8 cellular contexts compared by ENCODE assay signal in the genomic region with DNA sequence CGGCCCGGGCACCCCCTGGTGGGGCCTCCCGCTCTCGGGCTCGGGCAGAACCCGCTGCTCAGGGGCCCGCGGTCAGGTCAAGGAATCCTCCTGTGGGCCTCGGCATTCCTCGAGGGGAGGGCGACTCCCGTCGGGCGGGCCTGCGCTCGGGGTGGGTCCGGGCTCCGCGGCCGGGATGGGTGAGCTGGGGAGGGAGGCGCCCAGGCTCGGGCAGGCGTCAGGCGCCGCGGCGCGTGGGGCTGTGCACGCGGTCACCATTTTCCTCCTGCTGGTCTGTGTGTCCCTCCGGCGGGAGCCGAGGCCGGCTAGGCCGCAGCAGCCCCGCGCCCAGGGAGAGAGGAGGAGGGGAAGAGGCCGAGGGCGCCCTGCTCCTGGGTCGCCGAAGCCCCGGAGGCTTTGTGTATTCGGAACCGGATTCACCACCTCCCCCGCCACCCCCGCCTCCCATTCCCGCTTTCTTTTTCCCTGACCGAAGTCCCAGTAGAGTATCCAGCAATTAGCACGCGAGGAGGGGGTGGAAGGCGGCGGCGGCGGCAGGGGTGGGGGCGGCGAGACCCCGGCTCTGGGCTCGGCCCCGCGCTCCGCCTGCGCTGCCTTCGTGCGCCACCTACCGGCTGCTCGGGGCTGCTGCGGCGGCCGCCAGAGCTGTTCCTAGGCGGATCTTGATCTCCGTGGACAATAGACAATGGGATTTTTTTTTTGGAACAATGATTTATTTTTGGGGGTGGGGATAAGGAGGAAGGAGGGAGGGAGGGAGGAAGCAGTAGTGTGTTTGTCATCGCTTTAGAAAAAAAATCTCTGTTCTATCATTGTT.
A peak's percentile ranks its signal among the peaks of the same experiment; 100 is the strongest.
DNase-seq lines count a peak whose midpoint lies in the region; ATAC-seq and TF ChIP-seq lines count a peak whose summit lies in the region.

No MANE protein-coding gene starts in this region.

- peaks cover 71% of the 10 kb centered on the region for H3K4me1 Mint-ChIP-seq in activated T-cell treated with anti-CD3 and anti-CD28 coated beads, Interleukin-2, amount 50 U/mL, for 72 hours (ENCODE audit: low read depth)
- peaks cover 7% of the 10 kb centered on the region for H3K4me1 Mint-ChIP-seq in stimulated activated memory B cell treated with anti-CD40 and anti-IgM and Interleukin-4, amounts not matched to agents 10 μg/mL and 1 μg/mL and 100 μg/mL, for 72 hours

- no peak for TF ChIP-seq POLR2A in esophagus muscularis mucosa (IDR thresholded peaks at IDR 0.05; ENCODE audit: low read depth)

- CTCF ChIA-PET in AG04450 (lab: Charles Lee): interaction anchor here (0.5 to 4.1 kb wide), 30 partner anchors 11 to 842 kb away, joined by 3 to 24 read pairs (median 4); a partner anchor contains a TSS

- POLR2A ChIA-PET in AG04450 (lab: Yijun Ruan, JAX): interaction anchor here (0.6 to 2.9 kb wide), 6 partner anchors 15 to 155 kb away, joined by 3 to 13 read pairs (median 5); a partner anchor contains a TSS

- no peaks in the 10 kb centered on the region for H3K79me2 ChIP-seq in OCI-LY3 (ENCODE audit: low read length)

- peaks cover 27% of the 10 kb centered on the region for H3K27me3 Mint-ChIP-seq in activated T-cell treated with anti-CD3 and anti-CD28 coated beads, Interleukin-2, amount 50 U/mL, for 72 hours (ENCODE audit: low read depth)
- peaks cover 35% of the 10 kb centered on the region for H3K27me3 Mint-ChIP-seq in stimulated activated memory B cell treated with anti-CD40 and anti-IgM and Interleukin-4, amounts not matched to agents 10 μg/mL and 1 μg/mL and 100 μg/mL, for 72 hours

- no peaks in the 10 kb centered on the region for H3K36me3 ChIP-seq in OCI-LY3 (replicated peaks; ENCODE audit: low read depth, low read length)
- no peaks in the 10 kb centered on the region for H3K36me3 ChIP-seq in esophagus muscularis mucosa
- no peaks in the 10 kb centered on the region for H3K36me3 ChIP-seq in muscle layer of colon (ENCODE audit: insufficient read depth, low read length)

- no peak for DNase-seq in AG04450 (ENCODE audit: low read depth, low spot score)
- DNase-seq in HT1080 (ENCODE audit: low read depth): peak; percentile 92
- DNase-seq in activated T-cell treated with anti-CD3 and anti-CD28 coated beads, Interleukin-2, amount 50 U/mL, for 72 hours: peak; percentile 67 to 73
- peak; percentile 94 for DNase-seq in esophagus muscularis mucosa (ENCODE audit: extremely low spot score)

- no peak overlapping the region for H3K27ac ChIP-seq in AG04450 (ENCODE audit: low read depth, low read length)
- no peak overlapping the region for H3K27ac ChIP-seq in OCI-LY3 (ENCODE audit: low read length)
- H3K27ac ChIP-seq in esophagus muscularis mucosa (replicated peaks in 1 of 4): peak overlapping the region; percentile 86 to 96 (median 90)
- peak overlapping the region; percentile 80 for H3K27ac ChIP-seq in muscle layer of colon (ENCODE audit: low read depth, low read length)

- WGBS in esophagus muscularis mucosa: under 1% methylated on average over 11 of the region's 72 CpGs

- H3K9me3 Mint-ChIP-seq in activated T-cell treated with anti-CD3 and anti-CD28 coated beads, Interleukin-2, amount 50 U/mL, for 72 hours: no peaks in the 10 kb centered on the region
- H3K9me3 Mint-ChIP-seq in stimulated activated memory B cell treated with anti-CD40 and anti-IgM and Interleukin-4, amounts not matched to agents 10 μg/mL and 1 μg/mL and 100 μg/mL, for 72 hours: no peaks in the 10 kb centered on the region

- TF ChIP-seq CTCF in AG04450 (IDR thresholded peaks at IDR 0.05; ENCODE audit: low read depth, low read length) (peak; percentile 78), OCI-LY3 (IDR thresholded peaks at IDR 0.05; ENCODE audit: low read depth, low read length) (peak; percentile 99), esophagus muscularis mucosa (IDR thresholded peaks at IDR 0.05) (peak; percentile 90 to 97 (median 97))

- peaks cover 0 to 2% of the 10 kb centered on the region in 2 donors for H3K36me3 Mint-ChIP-seq in activated T-cell treated with anti-CD3 and anti-CD28 coated beads, Interleukin-2, amount 50 U/mL, for 72 hours (ENCODE audit: insufficient read depth in 2 of 2)
- H3K36me3 Mint-ChIP-seq in stimulated activated memory B cell treated with anti-CD40 and anti-IgM and Interleukin-4, amounts not matched to agents 10 μg/mL and 1 μg/mL and 100 μg/mL, for 72 hours: no peaks in the 10 kb centered on the region

- H3K9ac ChIP-seq in OCI-LY3 (ENCODE audit: low read length) (peak overlapping the region; percentile 51), muscle layer of colon (ENCODE audit: low read length) (no peak overlapping the region)

- H3K4me1 ChIP-seq in OCI-LY3 (ENCODE audit: low read length): peaks cover 22% of the 10 kb centered on the region
- H3K4me1 ChIP-seq in esophagus muscularis mucosa: peaks cover 8 to 62% (median 51%) of the 10 kb centered on the region in 4 donors
- peaks cover 34% of the 10 kb centered on the region for H3K4me1 ChIP-seq in muscle layer of colon (ENCODE audit: insufficient read depth, low read length)

- H3K9me3 ChIP-seq in AG04450 (ENCODE audit: control insufficient read depth, insufficient read depth, low read length) (no peaks in the 10 kb centered on the region; the same call in 1 of the 2 replicates), OCI-LY3 (ENCODE audit: insufficient read depth, low read length) (no peaks in the 10 kb centered on the region), esophagus muscularis mucosa (no peaks in the 10 kb centered on the region), muscle layer of colon (ENCODE audit: low read length) (no peaks in the 10 kb centered on the region)

- peak overlapping the region; percentile 55 for H3K4me3 ChIP-seq in AG04450 (ENCODE audit: low read depth, low read length)
- H3K4me3 ChIP-seq in OCI-LY3 (ENCODE audit: low read length): peak overlapping the region; percentile 76
- H3K4me3 ChIP-seq in esophagus muscularis mucosa: peak overlapping the region; percentile 65 to 80 (median 76)
- peak overlapping the region; percentile 28 to 62 for H3K4me3 ChIP-seq in muscle layer of colon (ENCODE audit: low read depth in 1 of 2, low read length in 2 of 2)

- H3K27me3 ChIP-seq in AG04450 (ENCODE audit: control insufficient read depth, insufficient read depth, low read length) (no peaks in the 10 kb centered on the region), OCI-LY3 (ENCODE audit: low read depth, low read length) (peaks cover 50% of the 10 kb centered on the region), esophagus muscularis mucosa (no peaks in the 10 kb centered on the region), muscle layer of colon (ENCODE audit: control insufficient read depth in 1 of 2, insufficient read depth in 2 of 2, low read length in 2 of 2) (no peaks in the 10 kb centered on the region)

- peak overlapping the region; percentile 47 for H3K27ac Mint-ChIP-seq in activated T-cell treated with anti-CD3 and anti-CD28 coated beads, Interleukin-2, amount 50 U/mL, for 72 hours
- no peak overlapping the region for H3K27ac Mint-ChIP-seq in stimulated activated memory B cell treated with anti-CD40 and anti-IgM and Interleukin-4, amounts not matched to agents 10 μg/mL and 1 μg/mL and 100 μg/mL, for 72 hours

- peak overlapping the region; percentile 74 to 81 for H3K4me3 Mint-ChIP-seq in activated T-cell treated with anti-CD3 and anti-CD28 coated beads, Interleukin-2, amount 50 U/mL, for 72 hours
- peak overlapping the region; percentile 67 for H3K4me3 Mint-ChIP-seq in stimulated activated memory B cell treated with anti-CD40 and anti-IgM and Interleukin-4, amounts not matched to agents 10 μg/mL and 1 μg/mL and 100 μg/mL, for 72 hours

- intact Hi-C loops in esophagus muscularis mucosa (cut with DNase I): loop anchor here (2.0 to 5.0 kb wide), 4 partner anchors 201 to 596 kb away; no protein-coding TSS in a partner anchor

- TF ChIP-seq EP300 in esophagus muscularis mucosa (IDR thresholded peaks at IDR 0.05): no peak

- H3K4me2 ChIP-seq in OCI-LY3 (ENCODE audit: low read length): peak overlapping the region; percentile 77

- peak; percentile 65 for ATAC-seq in GM19023 (IDR thresholded peaks at IDR 0.05; ENCODE audit: unreplicated experiment)
- peak; percentile 48 to 53 for ATAC-seq in activated T-cell treated with anti-CD3 and anti-CD28 coated beads, Interleukin-2, amount 50 U/mL, for 72 hours (replicated peaks in 1 of 2)
- peak; percentile 73 for ATAC-seq in stimulated activated memory B cell treated with anti-CD40 and anti-IgM and Interleukin-4, amounts not matched to agents 10 μg/mL and 1 μg/mL and 100 μg/mL, for 72 hours

- peak overlapping the region; percentile 78 for H2AFZ ChIP-seq in OCI-LY3 (ENCODE audit: low read depth, low read length)

- H4K20me1 ChIP-seq in OCI-LY3 (ENCODE audit: insufficient read depth, low read length): no peaks in the 10 kb centered on the region

Comparison
In these comparisons a context has a peak if more than half of its experiments do, and no peak if none do; other contexts are left out.
1. H3K27ac ChIP-seq: peak in esophagus muscularis mucosa (4 of 4) and muscle layer of colon (single experiment); none in AG04450 (single experiment) and OCI-LY3 (single experiment).
2. Peak in every context shown above with its lines, with median percentiles within 50 percentile points of each other: H3K4me3 ChIP-seq, CTCF ChIP-seq and ATAC-seq.